17 cellular contexts compared by ENCODE assay signal in the genomic region with DNA sequence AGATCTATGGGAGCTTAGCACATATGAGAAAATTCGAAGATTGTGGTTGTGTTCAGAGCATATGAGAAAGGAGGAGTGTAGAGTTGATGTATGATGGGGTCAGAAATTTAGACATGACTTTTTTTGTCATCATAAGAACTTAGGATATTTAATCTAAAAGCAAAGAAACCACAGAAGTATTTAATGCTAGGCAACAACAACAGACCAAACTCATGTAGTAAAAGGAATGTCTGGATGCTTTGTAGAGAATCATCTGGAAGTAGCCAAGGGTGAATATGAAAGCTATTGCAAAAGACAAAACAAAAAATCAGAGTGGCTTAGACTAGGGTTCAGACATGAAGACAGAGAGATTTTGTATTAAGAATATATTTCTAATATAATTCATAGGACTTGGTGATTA.
DNase-seq lines count a peak whose midpoint lies in the region; TF ChIP-seq lines count a peak whose summit lies in the region.
"Had no signal": no experiment of that assay in that cellular context is flagged by ENCODE, and none has a peak within 500 bp of the region (broad histone marks: within the 10 kb centered on the region; RNA-seq: fewer than 3 reads in every experiment).

No MANE protein-coding gene starts in this region.

- no peaks in the 10 kb centered on the region for H3K27me3 ChIP-seq in fibroblast of lung (ENCODE audit: control insufficient read depth, insufficient read depth, low read length)

- H3K36me3 ChIP-seq in fibroblast of lung (ENCODE audit: control insufficient read depth, insufficient read depth, low read length), result no peaks in the 10 kb centered on the region

- no peak overlapping the region for H3K27ac ChIP-seq in fibroblast of lung (ENCODE audit: insufficient read depth, low read length)

- no peak overlapping the region for H3K4me3 Mint-ChIP-seq in osteocyte (ENCODE audit: unreplicated experiment)

- H4K20me1 ChIP-seq in fibroblast of lung (ENCODE audit: control insufficient read depth, extremely low read depth, insufficient read depth, low read length), result no peaks in the 10 kb centered on the region

- no peaks in the 10 kb centered on the region for H3K4me1 ChIP-seq in fibroblast of lung (ENCODE audit: control insufficient read depth, extremely low read depth, insufficient read depth, low read length)

- DNase-seq in GM03348 (ENCODE audit: low spot score) (peak; percentile 42), astrocyte of the cerebellum (ENCODE audit: low read depth) (peak; percentile 24), fibroblast of lung (ENCODE audit: low read depth in 2 of 2) (peak; percentile 5 to 44), mesenteric fat pad (ENCODE audit: low spot score) (no peak), HuH-7 (ENCODE audit: low spot score) (no peak), osteocyte (ENCODE audit: extremely low spot score, unreplicated experiment) (no peak), inferior parietal cortex (ENCODE audit: extremely low spot score) (no peak)
- DNase-seq: DMS79 treated with DMSO at 0.1 percent for 48 hours, GOT3, KG1, NCI-H1417 treated with DMSO at 0.1 percent for 48 hours, NCI-H187 treated with DMSO at 0.1 percent for 48 hours, NCI-H526, PC-3, RPMI8226, SHP77 treated with DMSO at 0.1 percent for 48 hours, SK-N-SH had no signal

- no peak overlapping the region for H3K27ac Mint-ChIP-seq in osteocyte (ENCODE audit: unreplicated experiment)

- no peak overlapping the region for H3K4me2 ChIP-seq in fibroblast of lung (ENCODE audit: extremely low read depth, insufficient read depth, low read length)
- H3K4me2 ChIP-seq: SK-N-SH had no signal

- no peaks in the 10 kb centered on the region for H3K27me3 Mint-ChIP-seq in osteocyte (ENCODE audit: unreplicated experiment)

- H3K36me3 Mint-ChIP-seq in osteocyte (ENCODE audit: unreplicated experiment), result no peaks in the 10 kb centered on the region

- TF ChIP-seq CTCF in astrocyte of the cerebellum (IDR thresholded peaks at IDR 0.05; ENCODE audit: low read depth, low read length, missing control alignments), result no peak
- TF ChIP-seq CTCF in fibroblast of lung (conservative IDR thresholded peaks at IDR 0.05 in 1 of 2, IDR thresholded peaks at IDR 0.05 in 1 of 2; ENCODE audit: low read depth in 1 of 2, low read length in 2 of 2), result no peak
- TF ChIP-seq CTCF in osteocyte (IDR thresholded peaks at IDR 0.05), result no peak

- H3K9me3 ChIP-seq in fibroblast of lung (ENCODE audit: control insufficient read depth, insufficient read depth, low read depth, low read length), result no peaks in the 10 kb centered on the region
- H3K9me3 ChIP-seq: SK-N-SH had no signal

- H3K79me2 ChIP-seq in fibroblast of lung (ENCODE audit: control insufficient read depth, insufficient read depth, low read length), result no peaks in the 10 kb centered on the region

- H3K4me1 Mint-ChIP-seq in osteocyte (ENCODE audit: unreplicated experiment), result peaks cover 6% of the 10 kb centered on the region

- H3K4me3 ChIP-seq in astrocyte of the cerebellum (ENCODE audit: low read depth, low read length) (no peak overlapping the region), fibroblast of lung (replicated peaks in 1 of 4; ENCODE audit: control extremely low read depth in 1 of 4, insufficient read depth in 1 of 4, low read depth in 3 of 4, low read length in 4 of 4) (no peak overlapping the region)

- in situ Hi-C loops in astrocyte of the cerebellum (cut with HindIII; ENCODE audit: low sequenced_read_pairs), result no loop called here

- no peak overlapping the region for H2AFZ ChIP-seq in fibroblast of lung (ENCODE audit: low read length)

- no peak overlapping the region for H3K9ac ChIP-seq in fibroblast of lung (ENCODE audit: insufficient read depth, low read length)
- H3K9ac ChIP-seq: SK-N-SH had no signal

- H3K9me3 Mint-ChIP-seq in osteocyte (ENCODE audit: unreplicated experiment), result no peaks in the 10 kb centered on the region

Comparison
In these comparisons a context has a peak if more than half of its experiments do, and no peak if none do; other contexts are left out.
1. DNase-seq: peak in GM03348 (single experiment), astrocyte of the cerebellum (single experiment) and fibroblast of lung (2 of 2); none in mesenteric fat pad (single experiment), HuH-7 (single experiment), osteocyte (single experiment) and inferior parietal cortex (single experiment).